ENCODE assay signal across 19 cellular contexts in the genomic region with DNA sequence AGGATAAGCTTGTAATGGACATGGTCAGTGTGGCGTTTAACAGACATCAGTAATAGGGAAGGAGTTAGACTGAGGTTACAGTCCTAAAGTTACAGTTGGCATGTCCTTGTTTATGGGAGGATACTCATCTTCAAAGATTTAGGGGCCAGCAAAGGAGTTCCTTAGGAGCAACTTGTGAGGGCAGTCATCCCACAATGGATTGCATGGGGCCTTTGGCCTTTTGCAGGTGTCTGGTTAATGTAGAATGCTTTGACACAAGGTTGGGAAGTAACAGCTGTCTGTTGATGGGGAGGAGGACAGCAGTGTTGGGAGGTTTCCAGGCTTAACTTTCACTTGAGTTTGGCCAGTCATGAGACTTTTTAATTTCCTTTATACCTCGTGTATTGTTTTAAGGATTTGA. TPM values are rescaled to one million over a fixed set of nuclear protein-coding genes. Genes with fewer than 3 reads are reported as not detected.
DNase-seq lines count a peak whose midpoint lies in the region; ATAC-seq, FAIRE-seq and TF ChIP-seq lines count a peak whose summit lies in the region.
"Had no signal": no experiment of that assay in that cellular context is flagged by ENCODE, and none has a peak within 500 bp of the region (broad histone marks: within the 10 kb centered on the region; RNA-seq: fewer than 3 reads in every experiment).

No MANE protein-coding gene starts in this region.

- H3K9ac ChIP-seq in astrocyte (ENCODE audit: low read length) = no peak overlapping the region

- no peak overlapping the region for H3K27ac Mint-ChIP-seq in astrocyte (ENCODE audit: unreplicated experiment)
- peak overlapping the region in 2 of 6 donors; percentile 4 to 49 for H3K27ac Mint-ChIP-seq in naive B cell
- H3K27ac Mint-ChIP-seq in effector memory CD8-positive, alpha-beta T cell = peak overlapping the region in 1 of 2 donors; percentile 44

- no peaks in the 10 kb centered on the region for H3K79me2 ChIP-seq in astrocyte (ENCODE audit: insufficient read depth, low read length)

- H3K27me3 Mint-ChIP-seq in astrocyte (ENCODE audit: low read depth, unreplicated experiment) (no peaks in the 10 kb centered on the region), naive B cell (no peaks in the 10 kb centered on the region)
- H3K27me3 Mint-ChIP-seq in effector memory CD8-positive, alpha-beta T cell = no peaks in the 10 kb centered on the region

- WGBS in right cardiac atrium = 30% methylated on average over 2 of the region's 2 CpGs

- no peak overlapping the region for H3K4me2 ChIP-seq in astrocyte (ENCODE audit: low read length)

- H3K4me3 ChIP-seq in left ventricle myocardium inferior = no peak overlapping the region
- H3K4me3 ChIP-seq in right cardiac atrium (ENCODE audit: low read length) = no peak overlapping the region
- no peak overlapping the region for H3K4me3 ChIP-seq in astrocyte (ENCODE audit: insufficient read depth, low read depth, low read length)
- H3K4me3 ChIP-seq: prostate gland, SJSA1, tibial nerve had no signal

- peak overlapping the region; percentile 17 for H3K4me3 Mint-ChIP-seq in astrocyte (ENCODE audit: unreplicated experiment)
- peak overlapping the region in 7 of 8 donors; percentile 6 to 94 (median 70) for H3K4me3 Mint-ChIP-seq in naive B cell
- peak overlapping the region in 1 of 2 donors; percentile 1 for H3K4me3 Mint-ChIP-seq in effector memory CD8-positive, alpha-beta T cell

- H3K36me3 ChIP-seq in left ventricle myocardium inferior (peaks cover 37% of the 10 kb centered on the region), astrocyte (ENCODE audit: insufficient read depth, low read length) (no peaks in the 10 kb centered on the region)
- H3K36me3 ChIP-seq: prostate gland had no signal

- H2AFZ ChIP-seq in astrocyte (ENCODE audit: low read depth, low read length) = no peak overlapping the region

- H3K4me1 ChIP-seq in left ventricle myocardium inferior (peaks cover 60% of the 10 kb centered on the region), right cardiac atrium (ENCODE audit: control insufficient read depth, insufficient read depth, low read length) (peaks cover 6% of the 10 kb centered on the region), astrocyte (ENCODE audit: insufficient read depth, low read length) (peaks cover 17% of the 10 kb centered on the region)
- H3K4me1 ChIP-seq: prostate gland had no signal

- H4K20me1 ChIP-seq in astrocyte (ENCODE audit: insufficient read depth, low read length) = no peaks in the 10 kb centered on the region

- DNase-seq in left ventricle myocardium inferior (no peak), right cardiac atrium (no peak), astrocyte (ENCODE audit: low read depth) (no peak), naive B cell (no peak), nucleus accumbens (lab: John Stamatoyannopoulos, UW) (no peak), GM20000 (ENCODE audit: low spot score) (no peak), SHP77 (lab: John Stamatoyannopoulos, UW) (no peak)
- no peak for DNase-seq in effector memory CD8-positive, alpha-beta T cell
- DNase-seq: activated CD8-positive, alpha-beta memory T cell treated with anti-CD3 and anti-CD28 coated beads for 24 hours; activated gamma-delta T cell; DMS79; GOT3; NCI-H187 treated with DMSO at 0.1 percent for 48 hours had no signal

- intact Hi-C loops in left ventricle myocardium inferior (cut with micrococcal nuclease) (loop anchor here (5.0 to 10.0 kb wide), 2 partner anchors 81 to 169 kb away; no protein-coding TSS in a partner anchor), right cardiac atrium (cut with DNase I) (loop anchor here in 1 of 4 donors (5.0 kb wide), 1 partner anchor 176 kb away; no protein-coding TSS in a partner anchor)

- TF ChIP-seq CTCF in left ventricle myocardium inferior (IDR thresholded peaks at IDR 0.05; ENCODE audit: borderline replicate concordance) (no peak), astrocyte (IDR thresholded peaks at IDR 0.05; ENCODE audit: insufficient read depth, low read depth, low read length) (no peak), GM20000 (IDR thresholded peaks at IDR 0.05; ENCODE audit: extremely low read depth, missing control alignments) (no peak)

- H3K9me3 Mint-ChIP-seq in astrocyte (ENCODE audit: unreplicated experiment) (no peaks in the 10 kb centered on the region), naive B cell (no peaks in the 10 kb centered on the region)
- H3K9me3 Mint-ChIP-seq in effector memory CD8-positive, alpha-beta T cell = no peaks in the 10 kb centered on the region

- no peaks in the 10 kb centered on the region for H3K9me3 ChIP-seq in left ventricle myocardium inferior (replicated peaks)
- H3K9me3 ChIP-seq in right cardiac atrium (ENCODE audit: control insufficient read depth, low read length) = no peaks in the 10 kb centered on the region
- no peaks in the 10 kb centered on the region for H3K9me3 ChIP-seq in astrocyte (ENCODE audit: insufficient read depth, low read depth, low read length)
- H3K9me3 ChIP-seq: prostate gland, SJSA1, tibial nerve had no signal

- H3K27me3 ChIP-seq in left ventricle myocardium inferior (ENCODE audit: low read depth) = no peaks in the 10 kb centered on the region
- H3K27me3 ChIP-seq in right cardiac atrium (ENCODE audit: control insufficient read depth, insufficient read depth) = no peaks in the 10 kb centered on the region
- H3K27me3 ChIP-seq in astrocyte (ENCODE audit: insufficient read depth, low read length) = no peaks in the 10 kb centered on the region
- H3K27me3 ChIP-seq: SJSA1, tibial nerve had no signal

- ATAC-seq in right cardiac atrium = no peak
- ATAC-seq in naive B cell (ENCODE audit: low read depth in 2 of 2) = no peak
- ATAC-seq in effector memory CD8-positive, alpha-beta T cell (replicated peaks) = no peak

- peak overlapping the region; percentile 99 for H3K27ac ChIP-seq in left ventricle myocardium inferior (replicated peaks)
- H3K27ac ChIP-seq in right cardiac atrium (ENCODE audit: low read length) = no peak overlapping the region
- H3K27ac ChIP-seq in astrocyte (ENCODE audit: low read depth, low read length) = no peak overlapping the region
- H3K27ac ChIP-seq: prostate gland, SJSA1 had no signal

- no peak for FAIRE-seq in astrocyte (lab: Jason Lieb, UNC)
- FAIRE-seq: TTC549 had no signal

- H3K36me3 Mint-ChIP-seq in astrocyte (ENCODE audit: low read depth, unreplicated experiment) (peaks cover 2% of the 10 kb centered on the region), naive B cell (peaks cover 2 to 11% of the 10 kb centered on the region in 2 donors)
- peaks cover 45% of the 10 kb centered on the region for H3K36me3 Mint-ChIP-seq in effector memory CD8-positive, alpha-beta T cell (ENCODE audit: insufficient read depth)

- H3K4me1 Mint-ChIP-seq in astrocyte (ENCODE audit: low read depth, unreplicated experiment) (peaks cover 16% of the 10 kb centered on the region), naive B cell (peaks cover 37 to 58% (median 52%) of the 10 kb centered on the region in 3 donors)
- peaks cover 20 to 30% of the 10 kb centered on the region in 2 donors for H3K4me1 Mint-ChIP-seq in effector memory CD8-positive, alpha-beta T cell (ENCODE audit: low read depth in 2 of 2)

RNA-seq across cellular contexts. Expression of a gene that starts 2.2 kb away (rescaled TPM):
- total RNA-seq in left ventricle myocardium inferior (50.6 TPM), right cardiac atrium (10 to 100 TPM; 45.9 to 49.8 (median 47.4) TPM), astrocyte (17.4 TPM in 2 replicates)
- polyA plus RNA-seq in right cardiac atrium (55.9 TPM), naive B cell (ENCODE audit: low read depth in 6 of 6) (10 to 100 TPM; 45.4 to 78.3 (median 63.5) TPM)

RNA-seq across cellular contexts. Expression of a gene that starts 51.1 kb away (rescaled TPM):
- total RNA-seq in left ventricle myocardium inferior (not detected), right cardiac atrium (not detected), astrocyte (0.41 TPM in 1 of 2 replicates, not detected in the other)
- polyA plus RNA-seq in right cardiac atrium (0.07 TPM), naive B cell (ENCODE audit: low read depth in 6 of 6) (under 1 TPM in 2 of 6 donors, not detected in 4; 0.32 to 0.35 TPM)
- total RNA-seq: mesenteric fat pad, NCI-H460, SJSA1, tibial nerve had no signal
